Comparison of ENCODE assay signal across 40 cellular contexts in the genomic region with DNA sequence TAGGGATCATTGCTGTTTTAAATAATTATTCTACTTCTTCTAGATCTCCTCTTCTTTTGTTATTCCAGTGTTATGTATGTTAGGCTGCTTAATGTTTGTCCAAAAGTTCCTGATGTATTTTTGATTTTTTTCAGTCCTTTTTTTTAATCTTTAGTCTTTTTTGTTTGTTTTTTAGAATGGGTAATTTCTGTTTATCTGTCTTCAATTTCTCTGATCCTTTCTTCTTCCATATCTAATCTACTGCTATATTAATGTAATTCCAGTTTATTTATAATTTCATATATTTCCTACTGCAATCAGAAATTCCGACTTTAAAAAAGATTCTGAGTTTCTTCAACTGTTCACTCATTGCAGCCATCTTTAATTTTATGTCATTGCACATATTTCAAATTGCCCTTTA.
"Had no signal": no experiment of that assay in that cellular context is flagged by ENCODE, and none has a peak within 500 bp of the region (broad histone marks: within the 10 kb centered on the region; RNA-seq: fewer than 3 reads in every experiment).

No MANE protein-coding gene starts in this region.

- H3K36me3 Mint-ChIP-seq: activated naive CD4-positive, alpha-beta T cell treated with anti-CD3 and anti-CD28 coated beads, Interleukin-2, amount 10 ng/mL, durations not matched to agents 7 days and 5 days; activated naive CD4-positive, alpha-beta T cell treated with anti-CD3 and anti-CD28 coated beads, Interleukin-2, amount 50 U/mL, for 24 hours; activated naive CD4-positive, alpha-beta T cell treated with anti-CD3 and anti-CD28 coated beads, Interleukin-2, amount 50 U/mL, for 72 hours; activated naive CD8-positive, alpha-beta T cell; activated naive CD8-positive, alpha-beta T cell treated with anti-CD3 and anti-CD28 coated beads for 36 hours; activated naive CD8-positive, alpha-beta T cell treated with anti-CD3 and anti-CD28 coated beads, Interleukin-2, amount 10 ng/mL, durations not matched to agents 7 days and 5 days had no signal

- FAIRE-seq: astrocyte, bronchial epithelial cell had no signal

- H3K27ac ChIP-seq: adrenal gland, ascending aorta, body of pancreas, brain microvascular endothelial cell, breast epithelium, cardiac muscle cell had no signal

- H3K36me3 ChIP-seq: adrenal gland, ascending aorta, brain microvascular endothelial cell, breast epithelium, cardiac muscle cell had no signal

- H3K4me3 Mint-ChIP-seq: activated naive CD4-positive, alpha-beta T cell treated with anti-CD3 and anti-CD28 coated beads for 36 hours; activated naive CD4-positive, alpha-beta T cell treated with anti-CD3 and anti-CD28 coated beads, Interleukin-2, amount 10 ng/mL, durations not matched to agents 7 days and 5 days; activated naive CD4-positive, alpha-beta T cell treated with anti-CD3 and anti-CD28 coated beads, Interleukin-2, amount 50 U/mL, for 24 hours; activated naive CD8-positive, alpha-beta T cell; activated naive CD8-positive, alpha-beta T cell treated with anti-CD3 and anti-CD28 coated beads for 36 hours; activated naive CD8-positive, alpha-beta T cell treated with anti-CD3 and anti-CD28 coated beads, Interleukin-2, amount 10 ng/mL, durations not matched to agents 7 days and 5 days; activated naive CD8-positive, alpha-beta T cell treated with anti-CD3 and anti-CD28 coated beads, Interleukin-2, amount 50 U/mL, for 24 hours; activated T-cell treated with anti-CD3 and anti-CD28 coated beads, Interleukin-2, amount 50 U/mL, for 24 hours; activated T-cell treated with anti-CD3 and anti-CD28 coated beads, Interleukin-2, amount 50 U/mL, for 4 hours; activated T-cell treated with anti-CD3 and anti-CD28 coated beads, Interleukin-2, amount 50 U/mL, for 72 hours; activated T-helper 1 cell treated with anti-CD3 and anti-CD28 coated beads, Interleukin-12 subunit alpha, Interleukin-12 subunit beta, Interleukin-2, Interleukin-4 antibody, amounts not matched to agents 30 ng/mL and 10 ng/mL and 1 ng/mL, durations not matched to agents 14 hours and 24 hours and 36 hours; activated T-helper 17 cell treated with anti-CD3 and anti-CD28 coated beads, Interleukin-2, amount 50 U/mL, for 72 hours; brain; central memory CD8-positive, alpha-beta T cell had no signal

- H3K9me3 Mint-ChIP-seq: activated T-helper 1 cell treated with anti-CD3 and anti-CD28 coated beads, Interleukin-12 subunit alpha, Interleukin-12 subunit beta, Interleukin-2, Interleukin-4 antibody, amounts not matched to agents 30 ng/mL and 10 ng/mL and 1 ng/mL, durations not matched to agents 14 hours and 24 hours and 36 hours had no signal

- H3K4me1 Mint-ChIP-seq: activated naive CD4-positive, alpha-beta T cell treated with anti-CD3 and anti-CD28 coated beads, Interleukin-2, amount 10 ng/mL, durations not matched to agents 7 days and 5 days; activated naive CD4-positive, alpha-beta T cell treated with anti-CD3 and anti-CD28 coated beads, Interleukin-2, amount 50 U/mL, for 24 hours; activated naive CD8-positive, alpha-beta T cell treated with anti-CD3 and anti-CD28 coated beads for 36 hours; activated naive CD8-positive, alpha-beta T cell treated with anti-CD3 and anti-CD28 coated beads, Interleukin-2, amount 10 ng/mL, durations not matched to agents 7 days and 5 days; activated naive CD8-positive, alpha-beta T cell treated with anti-CD3 and anti-CD28 coated beads, Interleukin-2, amount 50 U/mL, for 24 hours; activated T-helper 17 cell treated with anti-CD3 and anti-CD28 coated beads, Interleukin-2, amount 50 U/mL, for 72 hours; brain; central memory CD8-positive, alpha-beta T cell had no signal

- ATAC-seq: activated naive CD4-positive, alpha-beta T cell treated with anti-CD3 and anti-CD28 coated beads, Interleukin-2, amount 50 U/mL, for 72 hours; activated naive CD8-positive, alpha-beta T cell treated with anti-CD3 and anti-CD28 coated beads, Interleukin-2, amount 50 U/mL, for 24 hours; activated T-cell treated with anti-CD3 and anti-CD28 coated beads, Interleukin-2, amount 50 U/mL, for 4 hours; activated T-cell treated with anti-CD3 and anti-CD28 coated beads, Interleukin-2, amount 50 U/mL, for 72 hours; activated T-helper 17 cell treated with anti-CD3 and anti-CD28 coated beads, Interleukin-2, amount 50 U/mL, for 72 hours; body of pancreas had no signal

- H3K27ac Mint-ChIP-seq: activated naive CD4-positive, alpha-beta T cell treated with anti-CD3 and anti-CD28 coated beads for 36 hours; activated naive CD4-positive, alpha-beta T cell treated with anti-CD3 and anti-CD28 coated beads, Interleukin-2, amount 10 ng/mL, durations not matched to agents 7 days and 5 days; activated naive CD4-positive, alpha-beta T cell treated with anti-CD3 and anti-CD28 coated beads, Interleukin-2, amount 50 U/mL, for 24 hours; activated naive CD4-positive, alpha-beta T cell treated with anti-CD3 and anti-CD28 coated beads, Interleukin-2, amount 50 U/mL, for 72 hours; activated naive CD8-positive, alpha-beta T cell; activated naive CD8-positive, alpha-beta T cell treated with anti-CD3 and anti-CD28 coated beads for 36 hours; activated naive CD8-positive, alpha-beta T cell treated with anti-CD3 and anti-CD28 coated beads, Interleukin-2, amount 10 ng/mL, durations not matched to agents 7 days and 5 days; activated naive CD8-positive, alpha-beta T cell treated with anti-CD3 and anti-CD28 coated beads, Interleukin-2, amount 50 U/mL, for 24 hours; activated T-cell treated with anti-CD3 and anti-CD28 coated beads, Interleukin-2, amount 50 U/mL, for 24 hours; activated T-cell treated with anti-CD3 and anti-CD28 coated beads, Interleukin-2, amount 50 U/mL, for 72 hours; activated T-helper 1 cell treated with anti-CD3 and anti-CD28 coated beads, Interleukin-12 subunit alpha, Interleukin-12 subunit beta, Interleukin-2, Interleukin-4 antibody, amounts not matched to agents 30 ng/mL and 10 ng/mL and 1 ng/mL, durations not matched to agents 14 hours and 24 hours and 36 hours; activated T-helper 17 cell treated with anti-CD3 and anti-CD28 coated beads, Interleukin-2, amount 50 U/mL, for 72 hours; activated T-helper 2 cell treated with anti-CD3 and anti-CD28 coated beads, Interferon-gamma antibody, Interleukin-2, Interleukin-4, amounts not matched to agents 10 μg/mL and 5 μg/mL and 100 μg/mL, durations not matched to agents 14 hours and 24 hours and 36 hours; brain had no signal

- H3K27me3 Mint-ChIP-seq: activated naive CD4-positive, alpha-beta T cell treated with anti-CD3 and anti-CD28 coated beads, Interleukin-2, amount 10 ng/mL, durations not matched to agents 7 days and 5 days; activated naive CD4-positive, alpha-beta T cell treated with anti-CD3 and anti-CD28 coated beads, Interleukin-2, amount 50 U/mL, for 24 hours; activated naive CD8-positive, alpha-beta T cell; activated naive CD8-positive, alpha-beta T cell treated with anti-CD3 and anti-CD28 coated beads for 36 hours; activated naive CD8-positive, alpha-beta T cell treated with anti-CD3 and anti-CD28 coated beads, Interleukin-2, amount 10 ng/mL, durations not matched to agents 7 days and 5 days; activated naive CD8-positive, alpha-beta T cell treated with anti-CD3 and anti-CD28 coated beads, Interleukin-2, amount 50 U/mL, for 24 hours; activated T-cell treated with anti-CD3 and anti-CD28 coated beads, Interleukin-2, amount 50 U/mL, for 24 hours; activated T-helper 17 cell treated with anti-CD3 and anti-CD28 coated beads, Interleukin-2, amount 50 U/mL, for 72 hours; brain; central memory CD8-positive, alpha-beta T cell had no signal

- H3K4me1 ChIP-seq: adrenal gland, ascending aorta, body of pancreas, breast epithelium had no signal

- H3K4me3 ChIP-seq: adrenal gland, ascending aorta, body of pancreas, breast epithelium, cardiac muscle cell had no signal

- H3K27me3 ChIP-seq: adrenal gland, ascending aorta, body of pancreas, brain microvascular endothelial cell, breast epithelium, cardiac muscle cell had no signal

- DNase-seq: activated effector memory CD4-positive, alpha-beta T cell treated with anti-CD3 and anti-CD28 coated beads, Interleukin-2, amount 50 U/mL, for 16 hours; activated effector memory CD4-positive, alpha-beta T cell treated with Interleukin-2 at 50 U/mL for 16 hours; activated gamma-delta T cell; activated gamma-delta T cell treated with Interleukin-2 at 50 U/mL for 16 hours; activated naive CD4-positive, alpha-beta T cell; activated naive CD4-positive, alpha-beta T cell treated with anti-CD3 and anti-CD28 coated beads for 36 hours; activated naive CD4-positive, alpha-beta T cell treated with anti-CD3 and anti-CD28 coated beads, Interleukin-2, amount 10 ng/mL, durations not matched to agents 7 days and 5 days; activated naive CD4-positive, alpha-beta T cell treated with anti-CD3 and anti-CD28 coated beads, Interleukin-2, amount 50 U/mL, for 16 hours; activated naive CD4-positive, alpha-beta T cell treated with Interleukin-2 at 50 U/mL for 16 hours; activated naive CD8-positive, alpha-beta T cell treated with anti-CD3 and anti-CD28 coated beads for 36 hours; activated naive CD8-positive, alpha-beta T cell treated with anti-CD3 and anti-CD28 coated beads, Interleukin-2, amount 10 ng/mL, durations not matched to agents 7 days and 5 days; activated naive CD8-positive, alpha-beta T cell treated with anti-CD3 and anti-CD28 coated beads, Interleukin-2, amount 50 U/mL, for 24 hours; activated T-cell treated with anti-CD3 and anti-CD28 coated beads, Interleukin-2, amount 50 U/mL, for 1 hour; activated T-cell treated with anti-CD3 and anti-CD28 coated beads, Interleukin-2, amount 50 U/mL, for 24 hours; activated T-cell treated with anti-CD3 and anti-CD28 coated beads, Interleukin-2, amount 50 U/mL, for 4 hours; activated T-cell treated with anti-CD3 and anti-CD28 coated beads, Interleukin-2, amount 50 U/mL, for 48 hours; activated T-cell treated with anti-CD3 and anti-CD28 coated beads, Interleukin-2, amount 50 U/mL, for 72 hours; adrenal gland; amniotic stem cell; amygdala; anterior cingulate cortex; aorta; body of pancreas; brain microvascular endothelial cell; caudate nucleus; central memory CD4-positive, alpha-beta T cell; cerebellar nuclear complex had no signal

- H3K9me3 ChIP-seq: ascending aorta, body of pancreas had no signal
